17 cellular contexts compared by ENCODE assay signal in genomic region chr5:11683666-11684065, GRCh38.
DNase-seq lines count a peak whose midpoint lies in the region; ATAC-seq and TF ChIP-seq lines count a peak whose summit lies in the region.
"Had no signal": no experiment of that assay in that cellular context is flagged by ENCODE, and none has a peak within 500 bp of the region (broad histone marks: within the 10 kb centered on the region; RNA-seq: fewer than 3 reads in every experiment).

No MANE protein-coding gene starts in this region.

- H3K9ac ChIP-seq in colonic mucosa (ENCODE audit: low read depth in 2 of 2, low read length in 2 of 2): no peak overlapping the region

- ATAC-seq in left cardiac atrium: peak in 1 of 2 donors; percentile 53
- no peak for ATAC-seq in GM18511 (IDR thresholded peaks at IDR 0.05; ENCODE audit: unreplicated experiment)
- ATAC-seq: Panc1 had no signal

- intact Hi-C loops in left cardiac atrium (cut with DNase I): no loop called here
- intact Hi-C loops in cardiac septum (cut with DNase I): no loop called here
- intact Hi-C loops in colonic mucosa (cut with DNase I): no loop called here

- no peaks in the 10 kb centered on the region for H3K27me3 ChIP-seq in colonic mucosa

- in situ Hi-C loops in GM13976 (cut with MboI; ENCODE audit: low sequenced_read_pairs, unreplicated experiment): no loop called here

- TF ChIP-seq CTCF in colonic mucosa (IDR thresholded peaks at IDR 0.05): no peak
- TF ChIP-seq CTCF in GM13976 (IDR thresholded peaks at IDR 0.05; ENCODE audit: borderline replicate concordance, control extremely low read depth, extremely low read depth, insufficient read depth, missing control alignments): no peak

- no peak overlapping the region for H3K4me3 ChIP-seq in colonic mucosa

- H3K27ac ChIP-seq in colonic mucosa: no peak overlapping the region
- H3K27ac ChIP-seq: C4-2B had no signal

- no peaks in the 10 kb centered on the region for H3K9me3 ChIP-seq in colonic mucosa

- peak; percentile 45 for DNase-seq in left cardiac atrium
- no peak for DNase-seq in cardiac septum (ENCODE audit: low spot score)
- peak; percentile 25 for DNase-seq in colonic mucosa
- peak; percentile 69 for DNase-seq in medulla oblongata (ENCODE audit: extremely low spot score)
- DNase-seq in GM13976 (ENCODE audit: low spot score): no peak
- no peak for DNase-seq in inferior parietal cortex (ENCODE audit: extremely low spot score)
- no peak for DNase-seq in SHP77 treated with DMSO at 0.1 percent for 48 hours (lab: John Stamatoyannopoulos, UW)
- DNase-seq: COR-L47, Kasumi-1, NCI-H1048, NCI-H146, NCI-H2081 treated with DMSO at 0.1 percent for 48 hours, NCI-H2227 treated with DMSO at 0.1 percent for 48 hours, SIG-M5 had no signal

- H3K36me3 ChIP-seq in colonic mucosa: no peaks in the 10 kb centered on the region

- H3K4me1 ChIP-seq in colonic mucosa: no peaks in the 10 kb centered on the region

Comparison
In these comparisons a context has a peak if more than half of its experiments do, and no peak if none do; other contexts are left out.
1. DNase-seq: peak in left cardiac atrium (single experiment), colonic mucosa (single experiment) and medulla oblongata (single experiment); none in cardiac septum (single experiment), GM13976 (single experiment), inferior parietal cortex (single experiment) and SHP77 treated with DMSO at 0.1 percent for 48 hours (single experiment).